ENCODE assay signal across 1 cellular context in genomic region chr21:29238967-29239289, GRCh38.
TF ChIP-seq lines count a peak whose summit lies in the region.

No MANE protein-coding gene starts in this region.

TF ChIP-seq in IMR-90, 13 proteins besides CTCF, POLR2A, EP300 and RAD21:
- TF ChIP-seq NFE2L2 (IDR thresholded peaks at IDR 0.05; ENCODE audit: low read depth, low read length): no peak
